Comparison of ENCODE assay signal across 7 cellular contexts in genomic region chr5:86617309-86617755, GRCh38. TPM values are rescaled to one million over a fixed set of nuclear protein-coding genes. Genes with fewer than 3 reads are reported as not detected.
DNase-seq lines count a peak whose midpoint lies in the region; ATAC-seq, FAIRE-seq and TF ChIP-seq lines count a peak whose summit lies in the region.

No MANE protein-coding gene starts in this region.

- H3K23ac ChIP-seq in H9 (ENCODE audit: insufficient read length, low read depth, low read length), result no peak overlapping the region

- H3K4me1 ChIP-seq in H9 (ENCODE audit: insufficient read depth, low read length) (0 out of 2 replicates have a peak, but pooled peaks cover 2% of the 10 kb centered on the region), esophagus muscularis mucosa (peaks cover 7 to 23% (median 20%) of the 10 kb centered on the region in 4 donors), gastrocnemius medialis (peaks cover 13 to 14% of the 10 kb centered on the region in 2 donors)

- peak overlapping the region; percentile 99 to 100; a peak in 4 of 5 replicates for H3K4me3 Mint-ChIP-seq in H9

- H3T11ph ChIP-seq in H9 (ENCODE audit: low read length), result no peak overlapping the region

- no peak overlapping the region for H3K27ac Mint-ChIP-seq in H9

- H3K9me3 ChIP-seq in H9 (ENCODE audit: control insufficient read depth, low read depth, low read length), result no peaks in the 10 kb centered on the region
- no peaks in the 10 kb centered on the region for H3K9me3 ChIP-seq in esophagus muscularis mucosa
- no peaks in the 10 kb centered on the region for H3K9me3 ChIP-seq in gastrocnemius medialis

- H3K27me3 Mint-ChIP-seq in H9 (ENCODE audit: low read depth), result no peaks in the 10 kb centered on the region

- peaks cover 15 to 32% (median 23%) of the 10 kb centered on the region in 4 donors for H3K36me3 ChIP-seq in esophagus muscularis mucosa
- H3K36me3 ChIP-seq in gastrocnemius medialis, result peaks cover 0 to 30% of the 10 kb centered on the region in 2 donors

- no peaks in the 10 kb centered on the region for H3K23me2 ChIP-seq in H9 (ENCODE audit: insufficient read length, low read depth, low read length, poor library complexity, severe bottlenecking)

- H3K4me3 ChIP-seq in esophagus muscularis mucosa, result peak overlapping the region; percentile 66 to 92 (median 88)
- H3K4me3 ChIP-seq in gastrocnemius medialis, result peak overlapping the region in 3 of 4 donors; percentile 81 to 99 (median 99)

- H2BK12ac ChIP-seq in H9 (ENCODE audit: insufficient read length, low read depth, low read length), result no peak overlapping the region

- no peak overlapping the region for H3K14ac ChIP-seq in H9 (ENCODE audit: insufficient read depth, low read length)

- no peak for DNase-seq in H9
- peak; percentile 9 for DNase-seq in RKO (ENCODE audit: low spot score)
- no peak for DNase-seq in esophagus muscularis mucosa (ENCODE audit: extremely low spot score)
- no peak for DNase-seq in gastrocnemius medialis
- no peak for DNase-seq in RCC 7860 (ENCODE audit: low spot score)
- DNase-seq in cerebellar cortex (ENCODE audit: low spot score), result no peak
- no peak for DNase-seq in SKM-1 (lab: John Stamatoyannopoulos, UW; ENCODE audit: unreplicated experiment)

- H3K4me2 ChIP-seq in H9 (ENCODE audit: insufficient read depth, insufficient read length, low read length), result no peak overlapping the region

- TF ChIP-seq EP300 in esophagus muscularis mucosa (IDR thresholded peaks at IDR 0.05), result no peak

- no CpG with 5 or more reads among the region's 6 CpGs for WGBS in H9 (ENCODE audit: extremely low coverage, insufficient read length, low lambda C conversion rate)
- WGBS in esophagus muscularis mucosa, result 64% methylated on average over 6 of the region's 6 CpGs

- no peak overlapping the region for H3K56ac ChIP-seq in H9 (ENCODE audit: insufficient read length, low read depth, low read length)

- no peak for FAIRE-seq in RCC 7860 (lab: Jason Lieb, UNC)

- H2BK15ac ChIP-seq in H9 (ENCODE audit: low read depth, low read length), result no peak overlapping the region

- intact Hi-C loops in esophagus muscularis mucosa (cut with DNase I), result no loop called here
- intact Hi-C loops in gastrocnemius medialis (cut with DNase I; ENCODE audit: low total_unique reads), result loop anchor here (2.0 kb wide), 1 partner anchor 795 kb away; the partner anchor contains the start of gene CCNH

- H3K4me1 Mint-ChIP-seq in H9, result peaks cover 19 to 21% of the 10 kb centered on the region in 2 experiments

- 0 out of 5 replicates have a peak, but pooled peaks cover 0 to 3% of the 10 kb centered on the region in 2 experiments for H3K9me3 Mint-ChIP-seq in H9

- H3K79me1 ChIP-seq in H9 (ENCODE audit: insufficient read depth, low read depth, low read length, poor library complexity, severe bottlenecking), result no peaks in the 10 kb centered on the region

- H3K27me3 ChIP-seq in H9 (ENCODE audit: insufficient read depth, low read length) (no peaks in the 10 kb centered on the region), esophagus muscularis mucosa (peaks cover 0 to 4% (median 0%) of the 10 kb centered on the region in 4 donors), gastrocnemius medialis (no peaks in the 10 kb centered on the region)

- H3K27ac ChIP-seq in H9 (ENCODE audit: insufficient read length, low read depth, low read length), result no peak overlapping the region
- peak overlapping the region; percentile 88 to 95 (median 92) for H3K27ac ChIP-seq in esophagus muscularis mucosa (replicated peaks in 1 of 4)
- H3K27ac ChIP-seq in gastrocnemius medialis, result peak overlapping the region; percentile 88 to 96 (median 92)

- no peak overlapping the region for H4K91ac ChIP-seq in H9 (ENCODE audit: insufficient read length, low read depth, low read length)

- no peak overlapping the region for H3K4ac ChIP-seq in H9 (ENCODE audit: low read depth, low read length)

- H4K8ac ChIP-seq in H9 (replicated peaks; ENCODE audit: insufficient read length, low read depth, low read length), result no peak overlapping the region

- H2BK120ac ChIP-seq in H9 (ENCODE audit: low read depth, low read length, poor library complexity, severe bottlenecking), result no peak overlapping the region

- no peak overlapping the region for H4K5ac ChIP-seq in H9 (ENCODE audit: insufficient read length, low read depth, low read length)

- no peak overlapping the region for H3K18ac ChIP-seq in H9 (ENCODE audit: insufficient read length, low read depth, low read length)

- H2AK5ac ChIP-seq in H9 (ENCODE audit: insufficient read length, low read length), result no peak overlapping the region

- peaks cover 9% of the 10 kb centered on the region; the same call in 1 of the 2 replicates for H3K79me2 ChIP-seq in H9 (ENCODE audit: insufficient read depth, low read length)

- no peak overlapping the region for H3K9ac ChIP-seq in H9 (ENCODE audit: extremely low read depth, insufficient read length, low read length)

- TF ChIP-seq POLR2A in esophagus muscularis mucosa (IDR thresholded peaks at IDR 0.05; ENCODE audit: low read depth) (no peak), gastrocnemius medialis (IDR thresholded peaks at IDR 0.05) (no peak)

- H2BK20ac ChIP-seq in H9 (ENCODE audit: low read depth, low read length, poor library complexity, severe bottlenecking), result no peak overlapping the region

- no peak for TF ChIP-seq CTCF in H9 (conservative IDR thresholded peaks at IDR 0.05)
- no peak for TF ChIP-seq CTCF in esophagus muscularis mucosa (IDR thresholded peaks at IDR 0.05)
- no peak for TF ChIP-seq CTCF in gastrocnemius medialis (IDR thresholded peaks at IDR 0.05 in 4 of 5, conservative IDR thresholded peaks at IDR 0.05 in 1 of 5)

- H4K20me1 ChIP-seq in H9 (ENCODE audit: control insufficient read depth, insufficient read depth, insufficient read length), result no peaks in the 10 kb centered on the region

- H3K36me3 Mint-ChIP-seq in H9 (ENCODE audit: insufficient read depth in 1 of 3, low read depth in 3 of 3), result peaks cover 35 to 46% (median 42%) of the 10 kb centered on the region in 3 experiments; a peak in 6 of 7 replicates

- peak in 1 of 2 donors; percentile 3 for ATAC-seq in gastrocnemius medialis

- H2AFZ ChIP-seq in H9 (ENCODE audit: low read length), result no peak overlapping the region

- in situ Hi-C loops in gastrocnemius medialis (cut with MboI; ENCODE audit: low sequenced_read_pairs in 4 of 4), result loop anchor here (25.0 kb wide), 1 partner anchor 795 kb away; the partner anchor contains the start of gene CCNH (in 4 of the 4)

- no peak overlapping the region for H2BK5ac ChIP-seq in H9 (ENCODE audit: insufficient read length, low read length)

RNA-seq across cellular contexts. Expression of gene COX7C, which starts 0.4 kb away (rescaled TPM):
- total RNA-seq in H9 (2021) (1,292 and 1,315 TPM in 2 replicates), esophagus muscularis mucosa (100 to 1,000 TPM; 539 to 805 (median 631) TPM), gastrocnemius medialis (100 to 1,000 TPM; 728 to 902 (median 817) TPM)
